ENCODE assay signal across 8 cellular contexts in the genomic region with DNA sequence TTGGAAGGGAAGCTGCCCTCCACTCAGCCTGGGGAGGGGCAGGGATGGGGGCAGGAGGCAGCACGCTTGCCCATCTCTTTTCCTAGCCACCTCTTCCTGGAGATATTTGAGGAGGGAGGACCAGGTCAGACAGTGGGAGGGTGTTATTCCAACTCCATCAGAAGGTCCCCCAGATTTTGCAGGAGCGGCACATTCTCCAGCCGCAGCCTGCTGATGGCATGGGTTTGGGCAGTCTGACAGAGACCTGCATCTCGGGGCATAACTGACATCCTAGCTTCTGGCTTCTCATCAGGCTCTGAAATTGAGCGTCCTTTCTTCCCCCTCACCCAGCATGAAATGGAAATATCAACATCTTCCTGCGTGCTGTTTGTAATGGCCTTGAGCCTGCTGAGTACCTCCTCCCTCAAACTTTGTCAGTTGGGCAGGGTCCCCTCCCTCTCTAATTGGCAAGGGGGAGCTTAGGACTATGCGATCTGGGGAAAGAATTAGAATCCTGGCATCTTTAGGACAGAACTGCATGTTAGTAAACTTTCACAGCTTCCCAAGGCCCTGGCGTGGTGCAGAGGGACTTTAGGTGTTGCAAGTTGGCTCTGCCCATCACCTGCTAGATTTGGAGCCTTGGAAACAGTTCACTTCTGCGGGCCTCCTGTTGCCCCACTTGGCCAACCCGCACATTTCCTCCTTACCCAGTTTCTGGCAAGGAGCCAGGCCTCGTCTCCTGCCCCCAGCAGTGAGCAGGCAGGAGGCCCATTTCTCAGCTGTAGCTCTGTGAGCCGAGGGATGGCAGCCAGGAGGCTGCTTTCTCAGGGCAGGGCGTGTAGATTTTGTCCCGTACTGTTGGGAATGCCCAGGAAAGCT. TPM values are rescaled to one million over a fixed set of nuclear protein-coding genes. Genes with fewer than 3 reads are reported as not detected.
A peak's percentile ranks its signal among the peaks of the same experiment; 100 is the strongest.
DNase-seq lines count a peak whose midpoint lies in the region; ATAC-seq and TF ChIP-seq lines count a peak whose summit lies in the region.

No MANE protein-coding gene starts in this region.

- peak overlapping the region; percentile 85 for H3K4me3 ChIP-seq in NB4 (ENCODE audit: low read depth, low read length)

- no peaks in the 10 kb centered on the region for H3K9me3 Mint-ChIP-seq in endothelial cell (ENCODE audit: unreplicated experiment)

- H3K27me3 Mint-ChIP-seq in endothelial cell (ENCODE audit: unreplicated experiment) = peaks cover 19% of the 10 kb centered on the region

- no peak for TF ChIP-seq POLR2A in NB4 (IDR thresholded peaks at IDR 0.05; ENCODE audit: extremely low read depth, insufficient read length)

- DNase-seq in NB4 (ENCODE audit: low read depth) (peak; percentile 94), endothelial cell (ENCODE audit: low spot score) (no peak), occipital lobe (lab: John Stamatoyannopoulos, UW) (peak; percentile 55)
- DNase-seq in activated CD4-positive, alpha-beta T cell treated with anti-CD3 and anti-CD28 coated beads, Interleukin-2, amount 50 U/mL, for 48 hours = peak; percentile 48 to 56

- H3K27ac Mint-ChIP-seq in endothelial cell (ENCODE audit: unreplicated experiment) = no peak overlapping the region

- peaks cover 52% of the 10 kb centered on the region for H3K4me1 Mint-ChIP-seq in endothelial cell (ENCODE audit: unreplicated experiment)

- H3K9ac ChIP-seq in ES-I3 (ENCODE audit: low read depth, low read length) = peak overlapping the region; percentile 88; the same call in 1 of the 2 replicates

- no peaks in the 10 kb centered on the region for H3K36me3 ChIP-seq in ES-I3 (ENCODE audit: insufficient read depth, low read length)

- peaks cover 53% of the 10 kb centered on the region for H3K4me1 ChIP-seq in ES-I3 (ENCODE audit: insufficient read depth, low read length)

- no peaks in the 10 kb centered on the region for H3K36me3 Mint-ChIP-seq in endothelial cell (ENCODE audit: low read depth, unreplicated experiment)

- no peak for ATAC-seq in GM19452 (IDR thresholded peaks at IDR 0.05; ENCODE audit: unreplicated experiment)
- no peak for ATAC-seq in HG02938 (IDR thresholded peaks at IDR 0.05; ENCODE audit: unreplicated experiment)
- no peak for ATAC-seq in GM21825 (IDR thresholded peaks at IDR 0.05; ENCODE audit: unreplicated experiment)

- TF ChIP-seq CTCF in NB4 (IDR thresholded peaks at IDR 0.05; ENCODE audit: low read depth, low read length) (peak; percentile 40), endothelial cell (IDR thresholded peaks at IDR 0.05; ENCODE audit: unreplicated experiment) (no peak)

- no peaks in the 10 kb centered on the region for H3K9me3 ChIP-seq in ES-I3 (ENCODE audit: control insufficient read depth, insufficient read depth, low read length)

- H3K4me3 Mint-ChIP-seq in endothelial cell (ENCODE audit: unreplicated experiment) = peak overlapping the region; percentile 86

RNA-seq across cellular contexts. Expression of a gene that starts 2.2 kb away (rescaled TPM):
- 279 TPM for total RNA-seq in endothelial cell (ENCODE audit: unreplicated experiment)
- 112 TPM for total RNA-seq in occipital lobe

RNA-seq across cellular contexts. Expression of a gene that starts 58.1 kb away (rescaled TPM):
- total RNA-seq in endothelial cell (ENCODE audit: unreplicated experiment) (0.28 TPM), occipital lobe (not detected)
